In the genomic region with DNA sequence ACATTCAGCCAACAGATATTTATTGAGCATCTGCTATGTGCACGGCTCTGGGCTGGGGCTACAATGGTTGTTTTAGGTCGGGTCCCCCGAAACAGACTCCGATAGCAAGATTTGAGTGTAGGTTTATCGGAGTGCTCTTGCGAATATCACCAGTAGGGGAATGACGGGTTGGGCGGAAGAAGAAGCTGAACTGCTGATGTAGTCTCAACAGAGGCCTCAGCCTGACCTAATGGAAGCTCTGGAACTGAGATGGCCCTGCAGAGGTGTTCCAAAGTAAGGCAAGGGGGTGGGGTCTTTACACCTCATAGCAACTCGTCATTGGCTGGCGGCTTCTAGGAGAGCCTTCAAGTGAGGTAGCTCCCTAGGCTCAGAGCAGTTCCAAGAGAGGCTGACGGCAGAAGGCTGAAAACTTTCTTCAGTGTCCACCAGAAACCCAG, we compare ENCODE assay signal across 12 cellular contexts. TPM values are rescaled to one million over a fixed set of nuclear protein-coding genes. Genes with fewer than 3 reads are reported as not detected.
DNase-seq lines count a peak whose midpoint lies in the region; ATAC-seq and TF ChIP-seq lines count a peak whose summit lies in the region.
"Had no signal": no experiment of that assay in that cellular context is flagged by ENCODE, and none has a peak within 500 bp of the region (broad histone marks: within the 10 kb centered on the region; RNA-seq: fewer than 3 reads in every experiment).

No MANE protein-coding gene starts in this region.

- H3K4me1 ChIP-seq in left ventricle myocardium inferior (peaks cover 23% of the 10 kb centered on the region), heart left ventricle (peaks cover 0 to 26% (median 10%) of the 10 kb centered on the region in 12 donors), thoracic aorta (ENCODE audit: control insufficient read depth in 1 of 2, low read depth in 2 of 2) (peaks cover 0 to 11% of the 10 kb centered on the region in 2 donors)

- H3K27me3 ChIP-seq in left ventricle myocardium inferior (ENCODE audit: low read depth), result peaks cover 40% of the 10 kb centered on the region
- peaks cover 0 to 24% (median 5%) of the 10 kb centered on the region in 9 donors for H3K27me3 ChIP-seq in heart left ventricle
- no peaks in the 10 kb centered on the region for H3K27me3 ChIP-seq in thoracic aorta (replicated peaks; ENCODE audit: insufficient read depth)

- CTCF ChIA-PET in activated CD4-positive, alpha-beta memory T cell treated with anti-CD3 and anti-CD28 coated beads, Interleukin-2, amount 10 ng/mL, durations not matched to agents 7 days and 5 days (lab: Charles Lee), result no interaction called here

- H3K36me3 Mint-ChIP-seq in activated CD4-positive, alpha-beta memory T cell treated with anti-CD3 and anti-CD28 coated beads, Interleukin-2, amount 10 ng/mL, durations not matched to agents 7 days and 5 days (ENCODE audit: low read depth), result no peaks in the 10 kb centered on the region

- TF ChIP-seq CTCF in left ventricle myocardium inferior (IDR thresholded peaks at IDR 0.05; ENCODE audit: borderline replicate concordance) (no peak), heart left ventricle (IDR thresholded peaks at IDR 0.05) (no peak), thoracic aorta (IDR thresholded peaks at IDR 0.05) (no peak)

- no peak overlapping the region for H3K27ac ChIP-seq in left ventricle myocardium inferior (replicated peaks)
- no peak overlapping the region for H3K27ac ChIP-seq in heart left ventricle
- no peak overlapping the region for H3K27ac ChIP-seq in thoracic aorta

- intact Hi-C loops in left ventricle myocardium inferior (cut with micrococcal nuclease) (no loop called here), heart left ventricle (cut with DNase I) (no loop called here)

- peaks cover 37% of the 10 kb centered on the region for H3K27me3 Mint-ChIP-seq in activated CD4-positive, alpha-beta memory T cell treated with anti-CD3 and anti-CD28 coated beads, Interleukin-2, amount 10 ng/mL, durations not matched to agents 7 days and 5 days

- peaks cover 6% of the 10 kb centered on the region for H3K4me1 Mint-ChIP-seq in activated CD4-positive, alpha-beta memory T cell treated with anti-CD3 and anti-CD28 coated beads, Interleukin-2, amount 10 ng/mL, durations not matched to agents 7 days and 5 days

- H3K4me3 Mint-ChIP-seq in activated CD4-positive, alpha-beta memory T cell treated with anti-CD3 and anti-CD28 coated beads, Interleukin-2, amount 10 ng/mL, durations not matched to agents 7 days and 5 days, result peak overlapping the region; percentile 17

- ATAC-seq in heart left ventricle (no peak), thoracic aorta (ENCODE audit: insufficient number of reproducible peaks, low FRiP score, low read depth) (no peak), HG03108 (IDR thresholded peaks at IDR 0.05; ENCODE audit: unreplicated experiment) (no peak)

- H3K36me3 ChIP-seq in left ventricle myocardium inferior, result no peaks in the 10 kb centered on the region
- no peaks in the 10 kb centered on the region for H3K36me3 ChIP-seq in heart left ventricle
- H3K36me3 ChIP-seq in thoracic aorta, result no peaks in the 10 kb centered on the region

- 76 to 83% (median 81%) methylated on average over 11 of the region's 11 CpGs for WGBS in heart left ventricle, 4 donors

- no peak overlapping the region for H3K27ac Mint-ChIP-seq in activated CD4-positive, alpha-beta memory T cell treated with anti-CD3 and anti-CD28 coated beads, Interleukin-2, amount 10 ng/mL, durations not matched to agents 7 days and 5 days

- POLR2A ChIA-PET in activated CD4-positive, alpha-beta memory T cell treated with anti-CD3 and anti-CD28 coated beads, Interleukin-2, amount 10 ng/mL, durations not matched to agents 7 days and 5 days (lab: Charles Lee), result interaction anchor here (1.3 kb wide), 1 partner anchor 51 kb away, joined by 4 read pairs; no protein-coding TSS in a partner anchor

- no peaks in the 10 kb centered on the region for H3K9me3 Mint-ChIP-seq in activated CD4-positive, alpha-beta memory T cell treated with anti-CD3 and anti-CD28 coated beads, Interleukin-2, amount 10 ng/mL, durations not matched to agents 7 days and 5 days

- no peak for TF ChIP-seq POLR2A in heart left ventricle (IDR thresholded peaks at IDR 0.05)

- H3K9me3 ChIP-seq in left ventricle myocardium inferior (replicated peaks) (no peaks in the 10 kb centered on the region), heart left ventricle (no peaks in the 10 kb centered on the region), iPS-18c (ENCODE audit: control insufficient read depth, insufficient read depth, low read length) (peaks cover 3% of the 10 kb centered on the region), thoracic aorta (no peaks in the 10 kb centered on the region)

- H3K4me3 ChIP-seq in left ventricle myocardium inferior, result peak overlapping the region; percentile 73
- peak overlapping the region in 3 of 12 donors; percentile 71 to 91 (median 78) for H3K4me3 ChIP-seq in heart left ventricle
- peak overlapping the region; percentile 80; the same call in 1 of the 2 replicates for H3K4me3 ChIP-seq in iPS-18c (ENCODE audit: insufficient read depth, low read depth, low read length)
- H3K4me3 ChIP-seq in thoracic aorta, result peak overlapping the region; percentile 84

- DNase-seq in left ventricle myocardium inferior (no peak), heart left ventricle (no peak), thoracic aorta (ENCODE audit: low spot score) (no peak), NCI-H2029 treated with DMSO at 0.1 percent for 48 hours (lab: John Stamatoyannopoulos, UW) (no peak)
- DNase-seq in activated CD4-positive, alpha-beta memory T cell treated with anti-CD3 and anti-CD28 coated beads, Interleukin-2, amount 10 ng/mL, durations not matched to agents 7 days and 5 days, result no peak
- DNase-seq in activated T-cell treated with anti-CD3 and anti-CD28 coated beads, Interleukin-2, amount 50 U/mL, for 1 hour, result no peak
- DNase-seq: amniotic stem cell, DMS153, NCI-H2171, T-helper 9 cell had no signal

RNA-seq across cellular contexts. Expression of a gene that starts 1.1 kb away (rescaled TPM):
- total RNA-seq in left ventricle myocardium inferior (4.0 TPM), heart left ventricle (1 to 10 TPM; 2.4 to 6.9 (median 3.8) TPM), thoracic aorta (10 to 100 TPM; 15.3 to 21.4 TPM)
- 1 to 10 TPM; 1.3 to 5.1 TPM for polyA plus RNA-seq in heart left ventricle
- 1 to 10 TPM; 7.3 to 7.4 TPM for total RNA-seq in activated CD4-positive, alpha-beta memory T cell treated with anti-CD3 and anti-CD28 coated beads, Interleukin-2, amount 10 ng/mL, durations not matched to agents 7 days and 5 days

RNA-seq across cellular contexts. Expression of a gene that starts 50.2 kb away (rescaled TPM):
- total RNA-seq in left ventricle myocardium inferior (0.30 TPM), heart left ventricle (1 to 10 TPM in 1 of 9 donors, under 1 TPM in 3, not detected in 5; 0.17 to 4.5 (median 0.54) TPM), thoracic aorta (10 to 100 TPM in 1 of 2 donors, 1 to 10 TPM in 1; 2.4 to 11.6 TPM)
- polyA plus RNA-seq in heart left ventricle, result under 1 TPM; 0.71 to 0.72 TPM
- total RNA-seq in activated CD4-positive, alpha-beta memory T cell treated with anti-CD3 and anti-CD28 coated beads, Interleukin-2, amount 10 ng/mL, durations not matched to agents 7 days and 5 days, result under 1 TPM in 1 of 2 experiments, not detected in 1; 0.53 TPM

RNA-seq across cellular contexts. Expression of a gene that starts 50.9 kb away (rescaled TPM):
- total RNA-seq in left ventricle myocardium inferior (58.7 TPM), heart left ventricle (10 to 100 TPM; 21.0 to 69.7 (median 47.0) TPM), thoracic aorta (10 to 100 TPM; 42.2 to 90.4 TPM)
- 10 to 100 TPM; 33.5 to 39.6 TPM for polyA plus RNA-seq in heart left ventricle
- total RNA-seq in activated CD4-positive, alpha-beta memory T cell treated with anti-CD3 and anti-CD28 coated beads, Interleukin-2, amount 10 ng/mL, durations not matched to agents 7 days and 5 days, result 100 to 1,000 TPM; 106 to 109 TPM
